26 cellular contexts compared by ENCODE assay signal in the genomic region with DNA sequence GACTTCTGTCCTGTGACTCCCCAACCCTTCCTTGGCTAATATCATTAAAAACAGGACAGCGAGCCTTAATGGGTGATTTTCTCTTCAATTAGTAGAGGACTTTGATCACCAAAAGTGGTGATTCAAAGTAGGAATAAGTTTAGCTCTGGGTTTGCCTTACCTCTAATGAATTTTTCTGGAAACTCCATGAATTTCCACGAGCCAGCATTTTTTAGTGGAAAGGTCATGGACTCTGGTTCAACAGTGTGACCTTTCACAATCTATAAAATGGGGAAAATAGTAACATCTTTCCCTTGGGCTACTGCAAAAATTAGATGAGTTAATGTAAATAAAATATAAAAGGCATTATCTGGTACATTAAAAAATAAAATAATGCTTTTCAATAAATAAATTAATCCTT.
"Had no signal": no experiment of that assay in that cellular context is flagged by ENCODE, and none has a peak within 500 bp of the region (broad histone marks: within the 10 kb centered on the region; RNA-seq: fewer than 3 reads in every experiment).

No MANE protein-coding gene starts in this region.

- H3K27ac Mint-ChIP-seq: effector memory CD8-positive, alpha-beta T cell; immature natural killer cell; naive B cell; natural killer cell treated with Interleukin-12 subunit alpha and Interleukin-12 subunit beta and Interleukin-15 and Interleukin-18, amount 100 ng/mL, for 72 hours; stimulated activated effector memory CD8-positive, alpha-beta T cell treated with anti-CD3 and anti-CD28 coated beads, Interleukin-12 subunit alpha, Interleukin-12 subunit beta, amount 100 ng/mL, for 72 hours; type B pancreatic cell had no signal

- H3K9me3 Mint-ChIP-seq: effector memory CD8-positive, alpha-beta T cell; naive B cell; stimulated activated effector memory CD8-positive, alpha-beta T cell treated with anti-CD3 and anti-CD28 coated beads, Interleukin-12 subunit alpha, Interleukin-12 subunit beta, amount 100 ng/mL, for 72 hours had no signal

- ATAC-seq: effector memory CD8-positive, alpha-beta T cell; left ventricle myocardium superior; lower lobe of right lung; natural killer cell treated with Interleukin-12 subunit alpha and Interleukin-12 subunit beta and Interleukin-15 and Interleukin-18, amount 100 ng/mL, for 72 hours; right cardiac atrium; stimulated activated effector memory CD8-positive, alpha-beta T cell treated with anti-CD3 and anti-CD28 coated beads, Interleukin-12 subunit alpha, Interleukin-12 subunit beta, amount 100 ng/mL, for 72 hours had no signal

- H3K27me3 Mint-ChIP-seq: naive B cell had no signal

- H3K27me3 ChIP-seq: esophagus squamous epithelium, ovary, sigmoid colon, stomach, thyroid gland had no signal

- H3K9me3 ChIP-seq: esophagus squamous epithelium, lower lobe of right lung, ovary, psoas muscle, sigmoid colon, stomach, thyroid gland had no signal

- H3K36me3 Mint-ChIP-seq: naive B cell; natural killer cell treated with Interleukin-12 subunit alpha and Interleukin-12 subunit beta and Interleukin-15 and Interleukin-18, amount 100 ng/mL, for 72 hours; stimulated activated effector memory CD8-positive, alpha-beta T cell treated with anti-CD3 and anti-CD28 coated beads, Interleukin-12 subunit alpha, Interleukin-12 subunit beta, amount 100 ng/mL, for 72 hours had no signal

- H3K27ac ChIP-seq: esophagus squamous epithelium, lower lobe of right lung, ovary, psoas muscle, sigmoid colon, stomach, thyroid gland had no signal

- H3K4me1 ChIP-seq: esophagus squamous epithelium, lower lobe of right lung, psoas muscle, sigmoid colon, thyroid gland had no signal

- H3K4me3 Mint-ChIP-seq: effector memory CD8-positive, alpha-beta T cell; immature natural killer cell; naive B cell; natural killer cell treated with Interleukin-12 subunit alpha and Interleukin-12 subunit beta and Interleukin-15 and Interleukin-18, amount 100 ng/mL, for 72 hours; stimulated activated effector memory CD8-positive, alpha-beta T cell treated with anti-CD3 and anti-CD28 coated beads, Interleukin-12 subunit alpha, Interleukin-12 subunit beta, amount 100 ng/mL, for 72 hours; type B pancreatic cell had no signal

- H3K36me3 ChIP-seq: esophagus squamous epithelium, lower lobe of right lung, ovary, sigmoid colon, stomach, thyroid gland had no signal

- FAIRE-seq: endometrium, frontal cortex had no signal

- H3K4me3 ChIP-seq: esophagus squamous epithelium, lower lobe of right lung, ovary, psoas muscle, sigmoid colon, stomach, thyroid gland had no signal

- DNase-seq: cortex of kidney; effector memory CD8-positive, alpha-beta T cell; erythroblast; esophagus squamous epithelium; hypothalamus; islet precursor cell; left ventricle myocardium superior; lower lobe of right lung; naive B cell; occipital lobe; ovary; posterior cingulate gyrus; psoas muscle; right cardiac atrium; sigmoid colon; stimulated activated CD4-positive, alpha-beta T cell treated with anti-CD3 and anti-CD28 coated beads, Interleukin-2, amount 100 ng/mL, for 24 hours; stimulated activated CD4-positive, alpha-beta T cell treated with anti-CD3 and anti-CD28 coated beads, Interleukin-4, amount 100 ng/mL, for 24 hours; stimulated activated naive CD4-positive, alpha-beta T cell treated with Interleukin-2 at 50 U/mL for 16 hours; stomach; thyroid gland had no signal

- H3K4me1 Mint-ChIP-seq: naive B cell; stimulated activated effector memory CD8-positive, alpha-beta T cell treated with anti-CD3 and anti-CD28 coated beads, Interleukin-12 subunit alpha, Interleukin-12 subunit beta, amount 100 ng/mL, for 72 hours had no signal
